ENCODE assay signal across 9 cellular contexts in the genomic region with DNA sequence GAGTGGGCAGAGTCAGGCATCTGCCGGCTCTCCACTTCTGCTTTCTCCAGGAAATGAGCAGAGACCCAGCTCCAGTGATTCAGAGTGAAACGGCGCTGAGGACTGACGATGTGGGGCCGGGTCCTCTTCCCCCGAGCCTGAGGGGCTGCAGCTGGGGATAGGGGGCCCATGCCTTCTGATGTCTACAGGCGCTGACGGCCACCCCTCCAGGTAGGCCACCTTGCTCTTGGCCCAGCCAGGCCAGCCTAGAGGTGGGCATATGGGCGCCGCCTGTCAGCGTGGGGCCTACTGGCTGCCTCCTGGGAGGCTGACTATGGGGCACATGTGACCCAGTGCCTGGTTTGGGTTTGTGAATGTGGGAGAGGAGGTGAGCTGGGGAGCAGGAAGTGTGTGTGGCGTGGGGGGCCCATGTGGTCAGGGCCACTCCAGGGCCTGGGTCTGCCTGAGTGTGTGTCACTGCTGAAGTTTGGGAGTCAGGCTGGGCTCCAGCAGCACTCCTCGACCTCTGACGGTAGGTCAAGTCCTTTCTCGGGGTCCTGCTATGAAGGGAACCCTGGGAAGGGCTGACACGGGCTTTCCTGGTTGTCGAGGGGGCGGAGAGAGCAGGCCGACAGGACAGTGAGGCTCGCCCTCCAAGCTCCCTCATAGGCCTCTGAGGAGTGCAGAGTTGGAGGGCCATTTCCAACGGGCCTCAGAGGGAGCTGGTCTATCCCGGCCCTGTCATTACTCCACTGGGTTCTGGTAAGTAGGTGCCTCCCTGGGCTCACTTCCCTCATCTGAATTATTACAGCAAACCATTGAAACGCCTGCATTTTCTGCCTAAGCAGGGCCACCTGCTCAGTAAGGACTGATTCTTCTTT. TPM values are rescaled to one million over a fixed set of nuclear protein-coding genes. Genes with fewer than 3 reads are reported as not detected.
A peak's percentile ranks its signal among the peaks of the same experiment; 100 is the strongest.
DNase-seq lines count a peak whose midpoint lies in the region; ATAC-seq and TF ChIP-seq lines count a peak whose summit lies in the region.
"Had no signal": no experiment of that assay in that cellular context is flagged by ENCODE, and none has a peak within 500 bp of the region (broad histone marks: within the 10 kb centered on the region; RNA-seq: fewer than 3 reads in every experiment).

Gene WDFY4, plus strand, starts transcription at position 82 of the 860 bp plus-strand sequence. CDS start 24,860 bp downstream, outside the sequence.

- in situ Hi-C loops in GM13976 (cut with MboI; ENCODE audit: low sequenced_read_pairs, unreplicated experiment) = no loop called here

- TF ChIP-seq CTCF in GM13976 (IDR thresholded peaks at IDR 0.05; ENCODE audit: borderline replicate concordance, control extremely low read depth, extremely low read depth, insufficient read depth, missing control alignments) (no peak), NB4 (IDR thresholded peaks at IDR 0.05; ENCODE audit: low read depth, low read length) (no peak), A673 (conservative IDR thresholded peaks at IDR 0.05; ENCODE audit: low read depth, low read length) (no peak)

- POLR2A ChIA-PET in A673 (lab: Charles Lee; ENCODE audit: low non-redundant PET) = no interaction called here

- no TSS peak for BruUV-seq in A673 (replicated peaks; lab: Mats Ljungman, UMichigan)

- peak within 1 kb of the TSS; percentile 88 for H3K4me3 ChIP-seq in NB4 (ENCODE audit: low read depth, low read length)
- no peak within 1 kb of the TSS for H3K4me3 ChIP-seq in A673 (ENCODE audit: low read depth, low read length, poor library complexity, severe bottlenecking)

- H3K4me1 ChIP-seq in A673 (ENCODE audit: insufficient read depth, low read length, poor library complexity, severe bottlenecking) = no peaks in the 10 kb centered on the region

- H3K27me3 ChIP-seq in A673 (replicated peaks; ENCODE audit: insufficient read depth, low read depth, low read length, poor library complexity) = no peaks in the 10 kb centered on the region

- ATAC-seq in GM21723 (IDR thresholded peaks at IDR 0.05; ENCODE audit: unreplicated experiment) (peak; percentile 69), left colon (peak; percentile 31)

- no peaks in the 10 kb centered on the region for H3K9me3 ChIP-seq in A673 (ENCODE audit: low read depth, low read length, poor library complexity, severe bottlenecking)

- CTCF ChIA-PET in A673 (lab: Charles Lee) = no interaction called here

- no peaks in the 10 kb centered on the region for H3K36me3 ChIP-seq in A673 (ENCODE audit: insufficient read depth, low read length, poor library complexity, severe bottlenecking)

- peak; percentile 73 for TF ChIP-seq POLR2A in NB4 (IDR thresholded peaks at IDR 0.05; ENCODE audit: extremely low read depth, insufficient read length)

- intact Hi-C loops in left colon (cut with DNase I, micrococcal nuclease) (no loop called here), A673 (cut with micrococcal nuclease; ENCODE audit: unreplicated experiment) (no loop called here)

- H3K27ac ChIP-seq in A673 (ENCODE audit: low read depth, low read length, poor library complexity, severe bottlenecking) = no peak within 1 kb of the TSS

- DNase-seq in GM13976 (ENCODE audit: low spot score) (peak; percentile 83), NB4 (ENCODE audit: low read depth) (peak; percentile 97), left colon (peak; percentile 31 to 33), retina (no peak), GOT3 (lab: John Stamatoyannopoulos, UW) (no peak), kidney glomerular epithelial cell (lab: John Stamatoyannopoulos, UW) (no peak), A673 (ENCODE audit: low spot score) (no peak)

RNA-seq across cellular contexts. Expression of gene WDFY4, which starts in this region (rescaled TPM):
- total RNA-seq in left colon (1 to 10 TPM; 1.5 to 4.6 TPM), A673 (2021) (not detected in 2 replicates)
- total RNA-seq: renal cortical epithelial cell had no signal

Comparison
In these comparisons a context has a peak if more than half of its experiments do, and no peak if none do; other contexts are left out.
1. DNase-seq: peak in GM13976 (single experiment), NB4 (single experiment) and left colon (2 of 2); none in retina (single experiment), GOT3 (single experiment), kidney glomerular epithelial cell (single experiment) and A673 (single experiment).